In the genomic region with DNA sequence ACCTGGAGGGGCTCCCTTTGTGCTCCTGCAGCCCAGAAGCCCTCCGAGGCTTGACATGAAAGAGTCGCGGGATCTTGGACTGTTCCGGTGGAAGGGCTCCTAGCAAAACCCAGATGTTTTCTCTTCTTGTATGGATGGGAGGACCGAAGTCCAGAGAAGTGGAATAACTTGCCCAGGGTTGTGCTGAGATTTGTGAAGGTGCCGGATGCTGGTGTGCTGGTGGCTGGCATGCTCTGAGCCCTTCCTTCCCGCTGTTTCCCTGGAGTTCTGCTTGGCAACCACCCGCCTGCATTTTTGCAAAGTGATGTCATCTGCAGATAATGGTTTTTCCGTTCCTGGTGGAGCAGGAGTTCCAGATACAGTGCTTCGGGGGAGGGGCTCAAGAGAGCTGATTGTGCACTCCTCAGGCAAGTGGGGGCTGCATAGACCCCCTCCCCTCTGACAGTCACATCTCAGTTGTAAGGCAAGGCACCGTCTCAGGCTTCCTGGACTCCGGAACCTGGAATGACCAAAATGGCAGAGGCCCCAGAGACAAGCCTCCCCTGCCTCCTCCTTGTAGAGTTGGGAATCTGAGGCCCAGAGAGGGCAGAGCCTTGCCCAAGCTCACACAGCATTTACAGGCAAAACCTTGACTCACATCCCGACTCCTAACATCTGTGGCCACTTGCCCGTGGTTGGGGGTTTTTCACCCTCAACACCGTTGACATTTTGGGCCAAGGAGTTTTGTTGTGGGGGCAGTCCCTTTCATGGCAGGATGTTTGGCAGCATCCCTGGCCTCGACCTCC, we compare ENCODE assay signal across 9 cellular contexts.
DNase-seq lines count a peak whose midpoint lies in the region; ATAC-seq and TF ChIP-seq lines count a peak whose summit lies in the region.
"Had no signal": no experiment of that assay in that cellular context is flagged by ENCODE, and none has a peak within 500 bp of the region (broad histone marks: within the 10 kb centered on the region; RNA-seq: fewer than 3 reads in every experiment).

No MANE protein-coding gene starts in this region.

- no peak overlapping the region for H3K4me3 ChIP-seq in lower lobe of right lung
- no peak overlapping the region for H3K4me3 ChIP-seq in tibial nerve

- H3K27ac ChIP-seq in lower lobe of right lung, result peak overlapping the region; percentile 83
- peak overlapping the region in 3 of 4 donors; percentile 70 to 88 (median 78) for H3K27ac ChIP-seq in tibial nerve

- H3K27me3 ChIP-seq in lower lobe of right lung (ENCODE audit: low read depth) (no peaks in the 10 kb centered on the region), tibial nerve (no peaks in the 10 kb centered on the region)

- WGBS in tibial nerve, 2 donors, result 23 to 30% methylated on average over 16 of the region's 16 CpGs

- peaks cover 23% of the 10 kb centered on the region for H3K4me1 ChIP-seq in lower lobe of right lung
- H3K4me1 ChIP-seq in tibial nerve, result peaks cover 0 to 58% (median 24%) of the 10 kb centered on the region in 4 donors

- TF ChIP-seq EP300 in tibial nerve (IDR thresholded peaks at IDR 0.05), result peak in 1 of 2 donors; percentile 74

- no peak for TF ChIP-seq CTCF in lower lobe of right lung (IDR thresholded peaks at IDR 0.05)
- TF ChIP-seq CTCF in tibial nerve (IDR thresholded peaks at IDR 0.05), result no peak

- DNase-seq in NCI-H510A treated with DMSO at 0.1 percent for 48 hours (lab: John Stamatoyannopoulos, UW) (peak; percentile 22), NCI-H510A (lab: John Stamatoyannopoulos, UW) (no peak), NCI-H226 (peak; percentile 94), dermis blood vessel endothelial cell (peak; percentile 97), lower lobe of right lung (no peak), tibial nerve (ENCODE audit: low spot score in 2 of 2) (peak; percentile 44 to 48), cerebellum (ENCODE audit: low spot score) (no peak)
- DNase-seq: DND-41 had no signal

- no peak for TF ChIP-seq POLR2A in tibial nerve (IDR thresholded peaks at IDR 0.05)

- H3K9me3 ChIP-seq in lower lobe of right lung, result no peaks in the 10 kb centered on the region
- no peaks in the 10 kb centered on the region for H3K9me3 ChIP-seq in tibial nerve

- ATAC-seq in lower lobe of right lung, result peak; percentile 81 to 92
- no peak for ATAC-seq in HG02884 (IDR thresholded peaks at IDR 0.05; ENCODE audit: unreplicated experiment)

- intact Hi-C loops in lower lobe of right lung (cut with DNase I), result no loop called here

- H3K36me3 ChIP-seq in lower lobe of right lung, result no peaks in the 10 kb centered on the region
- H3K36me3 ChIP-seq in tibial nerve, result no peaks in the 10 kb centered on the region

Comparison
In these comparisons a context has a peak if more than half of its experiments do, and no peak if none do; other contexts are left out.
1. DNase-seq: peak in NCI-H510A treated with DMSO at 0.1 percent for 48 hours (single experiment), NCI-H226 (single experiment), dermis blood vessel endothelial cell (single experiment) and tibial nerve (2 of 2); none in NCI-H510A (single experiment), lower lobe of right lung (single experiment) and cerebellum (single experiment).